ENCODE assay signal across 15 cellular contexts in the genomic region with DNA sequence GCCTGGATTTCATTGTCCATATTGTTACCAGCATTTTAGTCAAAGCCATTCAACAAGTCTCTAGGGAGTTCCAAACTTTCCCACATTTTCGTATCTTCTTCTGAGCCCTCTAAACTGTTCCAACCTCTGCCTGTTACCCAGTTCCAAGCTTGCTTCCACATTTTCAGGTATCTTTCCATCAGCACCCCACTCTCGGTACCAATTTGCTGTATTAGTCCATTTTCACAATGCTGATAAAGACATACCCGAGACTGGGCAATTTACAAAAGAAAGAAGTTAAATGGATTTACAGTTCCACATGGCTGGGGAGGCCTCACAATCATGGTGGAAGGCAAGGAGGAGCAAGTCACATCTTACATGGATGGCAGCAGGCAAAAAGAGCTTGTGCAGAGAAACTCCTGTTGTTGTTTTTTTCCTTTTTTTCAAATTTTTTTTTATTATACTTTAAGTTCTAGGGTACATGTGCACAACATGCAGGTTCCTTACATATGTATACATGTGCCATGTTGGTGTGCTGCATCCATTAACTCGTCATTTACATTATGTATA. TPM values are rescaled to one million over a fixed set of nuclear protein-coding genes. Genes with fewer than 3 reads are reported as not detected.
"Had no signal": no experiment of that assay in that cellular context is flagged by ENCODE, and none has a peak within 500 bp of the region (broad histone marks: within the 10 kb centered on the region; RNA-seq: fewer than 3 reads in every experiment).

No MANE protein-coding gene starts in this region.

RNA-seq across cellular contexts. Expression of a gene that starts 22.5 kb away (rescaled TPM):
- total RNA-seq: activated naive CD4-positive, alpha-beta T cell treated with anti-CD3 and anti-CD28 coated beads for 36 hours; activated naive CD4-positive, alpha-beta T cell treated with anti-CD3 and anti-CD28 coated beads, Interleukin-2, amount 50 U/mL, for 72 hours; activated naive CD8-positive, alpha-beta T cell treated with anti-CD3 and anti-CD28 coated beads for 36 hours; activated T-cell treated with anti-CD3 and anti-CD28 coated beads, Interleukin-2, amount 50 U/mL, for 4 hours; activated T-helper 2 cell treated with anti-CD3 and anti-CD28 coated beads, Interferon-gamma antibody, Interleukin-2, Interleukin-4, amounts not matched to agents 10 μg/mL and 5 μg/mL and 100 μg/mL, durations not matched to agents 14 hours and 24 hours and 36 hours; adrenal gland; aorta; ascending aorta; body of pancreas; breast epithelium; bronchial epithelial cell; cardiac septum; cerebellum; chondrocyte had no signal
- polyA plus RNA-seq: adipose tissue, aorta had no signal
